Comparison of ENCODE assay signal across 31 cellular contexts in the genomic region with DNA sequence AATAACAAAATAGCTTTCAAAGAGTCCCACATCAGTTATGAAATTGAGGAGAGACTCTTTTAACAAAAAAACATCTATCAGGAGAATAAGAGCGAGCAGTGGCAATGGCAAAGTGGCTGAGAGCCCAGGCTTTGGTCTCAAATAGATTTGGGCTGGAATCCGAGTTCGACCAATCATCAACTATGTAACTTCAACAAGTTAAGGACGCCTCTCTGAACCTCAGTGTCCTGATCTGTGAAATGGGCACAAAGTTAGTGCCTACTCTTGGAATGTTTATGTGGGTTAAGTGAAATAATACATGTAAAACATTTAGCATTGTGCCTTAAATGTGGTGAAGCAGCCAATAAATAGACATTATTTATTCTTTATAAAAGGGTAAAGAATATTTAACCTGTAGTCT.
"Had no signal": no experiment of that assay in that cellular context is flagged by ENCODE, and none has a peak within 500 bp of the region (broad histone marks: within the 10 kb centered on the region; RNA-seq: fewer than 3 reads in every experiment).

No MANE protein-coding gene starts in this region.

- H3K9me3 Mint-ChIP-seq: activated B cell treated with CpG ODN at 0.5 μM for 24 hours; activated CD8-positive, alpha-beta T cell treated with anti-CD3 and anti-CD28 coated beads for 36 hours; activated naive CD8-positive, alpha-beta T cell treated with anti-CD3 and anti-CD28 coated beads, Interleukin-2, amount 10 ng/mL, durations not matched to agents 7 days and 5 days; activated T-cell treated with anti-CD3 and anti-CD28 coated beads, Interleukin-2, amount 50 U/mL, for 4 hours; activated T-helper 17 cell treated with anti-CD3 and anti-CD28 coated beads, Interleukin-2, amount 50 U/mL, for 72 hours; T-helper 2 cell treated with Interferon-gamma antibody and Interleukin-4, amounts not matched to agents 5 μg/mL and 100 μg/mL, for 36 hours had no signal

- H3K4me3 ChIP-seq: esophagus squamous epithelium, gastroesophageal sphincter had no signal

- H3K27me3 ChIP-seq: brain microvascular endothelial cell, esophagus squamous epithelium, gastroesophageal sphincter had no signal

- ATAC-seq: activated CD4-positive, CD25-positive, alpha-beta regulatory T cell treated with anti-CD3 and anti-CD28 coated beads, Interleukin-2, amount 50 U/mL, for 24 hours; activated CD8-positive, alpha-beta T cell treated with anti-CD3 and anti-CD28 coated beads for 36 hours; activated T-cell treated with anti-CD3 and anti-CD28 coated beads, Interleukin-2, amount 50 U/mL, for 4 hours; activated T-helper 17 cell treated with anti-CD3 and anti-CD28 coated beads, Interleukin-2, amount 50 U/mL, for 72 hours; gastroesophageal sphincter; T-helper 17 cell had no signal

- DNase-seq: activated B cell treated with CpG ODN at 0.5 μM for 24 hours; activated CD4-positive, alpha-beta T cell treated with anti-CD3 and anti-CD28 coated beads for 48 hours; activated CD4-positive, alpha-beta T cell treated with anti-CD3 and anti-CD28 coated beads, Interleukin-2, amount 50 U/mL, for 1 hour; activated CD4-positive, alpha-beta T cell treated with anti-CD3 and anti-CD28 coated beads, Interleukin-2, amount 50 U/mL, for 48 hours; activated CD8-positive, alpha-beta memory T cell treated with anti-CD3 and anti-CD28 coated beads for 24 hours; activated CD8-positive, alpha-beta T cell treated with anti-CD3 and anti-CD28 coated beads for 36 hours; activated effector memory CD4-positive, alpha-beta T cell treated with Interleukin-2 at 50 U/mL for 16 hours; activated gamma-delta T cell treated with Interleukin-2 at 50 U/mL for 16 hours; activated naive CD4-positive, alpha-beta T cell treated with anti-CD3 and anti-CD28 coated beads, Interleukin-2, amount 50 U/mL, for 16 hours; activated naive CD4-positive, alpha-beta T cell treated with Interleukin-2 at 50 U/mL for 16 hours; activated naive CD8-positive, alpha-beta T cell treated with anti-CD3 and anti-CD28 coated beads, Interleukin-2, amount 10 ng/mL, durations not matched to agents 7 days and 5 days; activated T-cell treated with anti-CD3 and anti-CD28 coated beads, Interleukin-2, amount 50 U/mL, for 4 hours; brain microvascular endothelial cell; caudate nucleus; effector CD8-positive, alpha-beta T cell; esophagus squamous epithelium; foreskin melanocyte; T-helper 1 cell; T-helper 17 cell; T1000; WERI-Rb-1 had no signal

- H3K4me3 Mint-ChIP-seq: activated B cell treated with CpG ODN at 0.5 μM for 24 hours; activated CD8-positive, alpha-beta T cell treated with anti-CD3 and anti-CD28 coated beads for 36 hours; activated naive CD8-positive, alpha-beta T cell treated with anti-CD3 and anti-CD28 coated beads, Interleukin-2, amount 10 ng/mL, durations not matched to agents 7 days and 5 days; activated T-cell treated with anti-CD3 and anti-CD28 coated beads, Interleukin-2, amount 50 U/mL, for 4 hours; activated T-helper 17 cell treated with anti-CD3 and anti-CD28 coated beads, Interleukin-2, amount 50 U/mL, for 72 hours; T-helper 17 cell; T-helper 2 cell treated with Interferon-gamma antibody and Interleukin-4, amounts not matched to agents 5 μg/mL and 100 μg/mL, for 36 hours had no signal

- H3K27me3 Mint-ChIP-seq: activated CD8-positive, alpha-beta T cell treated with anti-CD3 and anti-CD28 coated beads for 36 hours; activated T-helper 17 cell treated with anti-CD3 and anti-CD28 coated beads, Interleukin-2, amount 50 U/mL, for 72 hours; T-helper 17 cell had no signal

- H3K4me1 Mint-ChIP-seq: activated B cell treated with CpG ODN at 0.5 μM for 24 hours; activated naive CD8-positive, alpha-beta T cell treated with anti-CD3 and anti-CD28 coated beads, Interleukin-2, amount 10 ng/mL, durations not matched to agents 7 days and 5 days had no signal

- H3K27ac Mint-ChIP-seq: activated B cell treated with CpG ODN at 0.5 μM for 24 hours; activated CD8-positive, alpha-beta T cell treated with anti-CD3 and anti-CD28 coated beads for 36 hours; activated naive CD8-positive, alpha-beta T cell treated with anti-CD3 and anti-CD28 coated beads, Interleukin-2, amount 10 ng/mL, durations not matched to agents 7 days and 5 days; T-helper 2 cell treated with Interferon-gamma antibody and Interleukin-4, amounts not matched to agents 5 μg/mL and 100 μg/mL, for 36 hours had no signal

- H3K27ac ChIP-seq: brain microvascular endothelial cell, epithelial cell of prostate, WERI-Rb-1 had no signal

- FAIRE-seq: astrocyte, bronchial epithelial cell, colon, endometrium, endothelial cell of umbilical vein had no signal

- H3K9me3 ChIP-seq: esophagus squamous epithelium, gastroesophageal sphincter had no signal
